12 cellular contexts compared by ENCODE assay signal in genomic region chr4:39635023-39635422, GRCh38. TPM values are rescaled to one million over a fixed set of nuclear protein-coding genes. Genes with fewer than 3 reads are reported as not detected.
DNase-seq lines count a peak whose midpoint lies in the region; ATAC-seq and TF ChIP-seq lines count a peak whose summit lies in the region.
"Had no signal": no experiment of that assay in that cellular context is flagged by ENCODE, and none has a peak within 500 bp of the region (broad histone marks: within the 10 kb centered on the region; RNA-seq: fewer than 3 reads in every experiment).

No MANE protein-coding gene starts in this region.

- H3K4me2 ChIP-seq in hepatocyte: peak overlapping the region; percentile 38

- H3K27ac ChIP-seq in CD8-positive, alpha-beta memory T cell (ENCODE audit: low read depth, low read length): no peak overlapping the region
- H3K27ac ChIP-seq in hepatocyte (no peak overlapping the region), right cardiac atrium (ENCODE audit: low read length) (no peak overlapping the region)

- POLR2A ChIA-PET in CD8-positive, alpha-beta memory T cell (lab: Charles Lee): no interaction called here
- POLR2A ChIA-PET in activated CD4-positive, alpha-beta T cell treated with anti-CD3 and anti-CD28 coated beads for 36 hours (lab: Charles Lee): no interaction called here

- H3K4me1 ChIP-seq in CD8-positive, alpha-beta memory T cell (ENCODE audit: insufficient read depth, low read length): peaks cover 15% of the 10 kb centered on the region
- H3K4me1 ChIP-seq in hepatocyte (ENCODE audit: insufficient read depth): peaks cover 12% of the 10 kb centered on the region
- peaks cover 5% of the 10 kb centered on the region for H3K4me1 ChIP-seq in right cardiac atrium (ENCODE audit: control insufficient read depth, insufficient read depth, low read length)

- no peaks in the 10 kb centered on the region for H3K27me3 ChIP-seq in CD8-positive, alpha-beta memory T cell (ENCODE audit: insufficient read depth, low read length, poor library complexity, severe bottlenecking)
- H3K27me3 ChIP-seq in hepatocyte (no peaks in the 10 kb centered on the region), right cardiac atrium (ENCODE audit: control insufficient read depth, insufficient read depth) (no peaks in the 10 kb centered on the region)

- H3K36me3 Mint-ChIP-seq in CD8-positive, alpha-beta memory T cell: peaks cover 0 to 14% (median 0%) of the 10 kb centered on the region in 3 donors
- H3K36me3 Mint-ChIP-seq in T-helper 17 cell (ENCODE audit: low read depth) (no peaks in the 10 kb centered on the region), osteocyte (ENCODE audit: unreplicated experiment) (peaks cover 12% of the 10 kb centered on the region)
- no peaks in the 10 kb centered on the region for H3K36me3 Mint-ChIP-seq in activated CD4-positive, alpha-beta T cell treated with anti-CD3 and anti-CD28 coated beads for 36 hours (ENCODE audit: low read depth)

- peaks cover 79% of the 10 kb centered on the region for H3K79me2 ChIP-seq in hepatocyte

- no peaks in the 10 kb centered on the region for H3K9me3 ChIP-seq in CD8-positive, alpha-beta memory T cell (ENCODE audit: low read length)
- H3K9me3 ChIP-seq in T-helper 17 cell (ENCODE audit: control insufficient read depth, low read length, poor library complexity, severe bottlenecking) (no peaks in the 10 kb centered on the region), hepatocyte (ENCODE audit: low read depth) (no peaks in the 10 kb centered on the region), right cardiac atrium (ENCODE audit: control insufficient read depth, low read length) (no peaks in the 10 kb centered on the region)

- intact Hi-C loops in activated CD4-positive, alpha-beta T cell treated with anti-CD3 and anti-CD28 coated beads for 36 hours (cut with DNase I, micrococcal nuclease): loop anchor here (5.0 kb wide), 2 partner anchors 178 to 672 kb away; partner anchors contain the start of genes LIAS (in 1 of the 2) and RPL9 (in 1 of the 2)
- intact Hi-C loops in right cardiac atrium (cut with DNase I): loop anchor here in 2 of 4 donors (5.0 to 10.0 kb wide), 2 partner anchors 108 to 110 kb away; partner anchors contain the start of gene UGDH (in 2 of the 2)

- peak overlapping the region; percentile 10 to 97 (median 72) for H3K27ac Mint-ChIP-seq in CD8-positive, alpha-beta memory T cell
- no peak overlapping the region for H3K27ac Mint-ChIP-seq in T-helper 17 cell
- H3K27ac Mint-ChIP-seq in osteocyte (ENCODE audit: unreplicated experiment): peak overlapping the region; percentile 99
- H3K27ac Mint-ChIP-seq in activated CD4-positive, alpha-beta T cell treated with anti-CD3 and anti-CD28 coated beads for 36 hours: no peak overlapping the region
- H3K27ac Mint-ChIP-seq: HFFc6 had no signal

- no peak for ATAC-seq in T-helper 17 cell
- no peak for ATAC-seq in activated CD4-positive, alpha-beta T cell treated with anti-CD3 and anti-CD28 coated beads for 36 hours
- ATAC-seq in right cardiac atrium: no peak

- H3K27me3 Mint-ChIP-seq in CD8-positive, alpha-beta memory T cell: no peaks in the 10 kb centered on the region
- no peaks in the 10 kb centered on the region for H3K27me3 Mint-ChIP-seq in T-helper 17 cell
- no peaks in the 10 kb centered on the region for H3K27me3 Mint-ChIP-seq in osteocyte (ENCODE audit: unreplicated experiment)
- H3K27me3 Mint-ChIP-seq in activated CD4-positive, alpha-beta T cell treated with anti-CD3 and anti-CD28 coated beads for 36 hours: no peaks in the 10 kb centered on the region

- no peaks in the 10 kb centered on the region for H4K20me1 ChIP-seq in hepatocyte (ENCODE audit: insufficient read depth, poor library complexity, severe bottlenecking)

- in situ Hi-C loops in GM13976 (cut with MboI; ENCODE audit: low sequenced_read_pairs, unreplicated experiment): no loop called here

- H3K9me3 Mint-ChIP-seq in CD8-positive, alpha-beta memory T cell: no peaks in the 10 kb centered on the region
- H3K9me3 Mint-ChIP-seq in osteocyte (ENCODE audit: unreplicated experiment): no peaks in the 10 kb centered on the region
- no peaks in the 10 kb centered on the region for H3K9me3 Mint-ChIP-seq in activated CD4-positive, alpha-beta T cell treated with anti-CD3 and anti-CD28 coated beads for 36 hours (ENCODE audit: low read depth)
- H3K9me3 Mint-ChIP-seq: HFFc6 had no signal

- CTCF ChIA-PET in CD8-positive, alpha-beta memory T cell (lab: Charles Lee): interaction anchor here (1.1 kb wide), 1 partner anchor 166 kb away, joined by 3 read pairs; no protein-coding TSS in a partner anchor
- CTCF ChIA-PET in activated CD4-positive, alpha-beta T cell treated with anti-CD3 and anti-CD28 coated beads for 36 hours (lab: Charles Lee): interaction anchor here (0.5 to 2.1 kb wide), 2 partner anchors 12 to 1027 kb away, joined by 3 to 6 read pairs; no protein-coding TSS in a partner anchor

- H2AFZ ChIP-seq in hepatocyte: no peak overlapping the region

- H3K4me1 Mint-ChIP-seq in CD8-positive, alpha-beta memory T cell: peaks cover 43 to 51% (median 47%) of the 10 kb centered on the region in 3 donors
- H3K4me1 Mint-ChIP-seq in T-helper 17 cell (peaks cover 24% of the 10 kb centered on the region), osteocyte (ENCODE audit: unreplicated experiment) (peaks cover 41% of the 10 kb centered on the region)
- H3K4me1 Mint-ChIP-seq in activated CD4-positive, alpha-beta T cell treated with anti-CD3 and anti-CD28 coated beads for 36 hours: peaks cover 30% of the 10 kb centered on the region

- WGBS in hepatocyte (ENCODE audit: low lambda C conversion rate, missing lambda C conversion rate): 20% methylated on average over 1 of the region's 1 CpG
- 65% methylated on average over 1 of the region's 1 CpG for WGBS in right cardiac atrium

- H3K9me2 ChIP-seq in hepatocyte (replicated peaks; ENCODE audit: insufficient read depth): no peaks in the 10 kb centered on the region

- DNase-seq in CD8-positive, alpha-beta memory T cell: no peak
- DNase-seq in T-helper 17 cell (no peak), hepatocyte (ENCODE audit: low spot score) (peak; percentile 30), osteocyte (ENCODE audit: extremely low spot score, unreplicated experiment) (no peak), GM13976 (ENCODE audit: low spot score) (no peak), GM19240 (ENCODE audit: insufficient read length, low spot score) (no peak), right cardiac atrium (no peak)
- DNase-seq in activated CD4-positive, alpha-beta T cell treated with anti-CD3 and anti-CD28 coated beads for 36 hours: no peak
- DNase-seq: activated gamma-delta T cell; HFFc6; SHP77; stimulated activated naive CD4-positive, alpha-beta T cell treated with Interleukin-2 at 50 U/mL for 16 hours had no signal

- no peaks in the 10 kb centered on the region for H3K36me3 ChIP-seq in CD8-positive, alpha-beta memory T cell (ENCODE audit: insufficient read depth, low read length)
- no peaks in the 10 kb centered on the region for H3K36me3 ChIP-seq in hepatocyte (replicated peaks; ENCODE audit: insufficient read depth, low read depth)

- H3K4me3 Mint-ChIP-seq in CD8-positive, alpha-beta memory T cell: peak overlapping the region in 1 of 7 donors; percentile 70
- H3K4me3 Mint-ChIP-seq in T-helper 17 cell (peak overlapping the region; percentile 51), osteocyte (ENCODE audit: unreplicated experiment) (peak overlapping the region; percentile 90)
- no peak overlapping the region for H3K4me3 Mint-ChIP-seq in activated CD4-positive, alpha-beta T cell treated with anti-CD3 and anti-CD28 coated beads for 36 hours

- TF ChIP-seq CTCF in hepatocyte (IDR thresholded peaks at IDR 0.05; ENCODE audit: poor library complexity): no peak
- no peak for TF ChIP-seq CTCF in osteocyte (IDR thresholded peaks at IDR 0.05)
- TF ChIP-seq CTCF in GM13976 (IDR thresholded peaks at IDR 0.05; ENCODE audit: borderline replicate concordance, control extremely low read depth, extremely low read depth, insufficient read depth, missing control alignments): no peak

- H3K4me3 ChIP-seq in CD8-positive, alpha-beta memory T cell (ENCODE audit: low read length): no peak overlapping the region
- H3K4me3 ChIP-seq in hepatocyte (no peak overlapping the region), right cardiac atrium (ENCODE audit: low read length) (no peak overlapping the region)

RNA-seq across cellular contexts. Expression of gene SMIM14, which starts 3.6 kb away (rescaled TPM):
- 1 to 10 TPM; 2.2 TPM for total RNA-seq in CD8-positive, alpha-beta memory T cell
- polyA plus RNA-seq in CD8-positive, alpha-beta memory T cell: 46.4 TPM
- 1 to 10 TPM; 8.3 to 9.3 TPM for total RNA-seq in T-helper 17 cell
- total RNA-seq in hepatocyte: 69.6 and 98.6 TPM in 2 replicates
- 89.5 and 124 TPM in 2 replicates for polyA plus RNA-seq in hepatocyte
- 67.1 and 73.5 TPM in 2 replicates for total RNA-seq in osteocyte
- 1 to 10 TPM; 1.4 to 2.0 TPM for total RNA-seq in activated CD4-positive, alpha-beta T cell treated with anti-CD3 and anti-CD28 coated beads for 36 hours
- total RNA-seq in right cardiac atrium: 10 to 100 TPM; 20.0 to 25.5 (median 21.7) TPM
- 8.5 TPM for polyA plus RNA-seq in right cardiac atrium

Comparison
In these comparisons a context has a peak if more than half of its experiments do, and no peak if none do; other contexts are left out.
1. H3K27ac Mint-ChIP-seq: peak in CD8-positive, alpha-beta memory T cell (8 of 8) and osteocyte (single experiment); none in T-helper 17 cell (single experiment) and activated CD4-positive, alpha-beta T cell treated with anti-CD3 and anti-CD28 coated beads for 36 hours (single experiment).